Comparison of ENCODE assay signal across 29 cellular contexts in the genomic region with DNA sequence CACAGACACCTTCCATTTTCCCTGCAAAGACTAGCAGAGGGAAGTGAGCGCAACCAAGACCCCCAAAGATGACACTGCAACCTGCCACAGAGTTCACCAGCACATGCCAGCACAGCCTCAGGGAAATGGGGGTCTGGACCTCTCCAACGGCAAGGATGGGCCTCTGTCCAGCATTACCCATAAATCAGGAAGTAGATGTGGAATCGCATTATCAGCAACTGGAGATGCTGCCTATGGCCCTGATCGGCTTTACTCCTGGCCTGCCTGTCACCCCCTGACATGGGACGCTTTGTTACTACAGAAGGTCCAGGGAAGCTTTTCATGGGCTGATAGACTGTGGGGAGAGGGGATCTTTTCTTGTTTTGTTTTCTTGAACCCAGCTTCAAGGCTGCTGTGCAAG.
"Had no signal": no experiment of that assay in that cellular context is flagged by ENCODE, and none has a peak within 500 bp of the region (broad histone marks: within the 10 kb centered on the region; RNA-seq: fewer than 3 reads in every experiment).

No MANE protein-coding gene starts in this region.

- ATAC-seq: foreskin keratinocyte; gastroesophageal sphincter; heart right ventricle; left cardiac atrium; left lung; mucosa of descending colon; stimulated activated effector memory CD8-positive, alpha-beta T cell treated with anti-CD3 and anti-CD28 coated beads, Interleukin-12 subunit alpha, Interleukin-12 subunit beta, amount 100 ng/mL, for 72 hours had no signal

- H3K36me3 ChIP-seq: esophagus muscularis mucosa, gastroesophageal sphincter, heart right ventricle, left lung, right atrium auricular region, sigmoid colon, stomach, thyroid gland, vagina had no signal

- H3K9me3 Mint-ChIP-seq: mesothelial cell of epicardium; naive B cell; nephron progenitor cell; stimulated activated effector memory CD8-positive, alpha-beta T cell treated with anti-CD3 and anti-CD28 coated beads, Interleukin-12 subunit alpha, Interleukin-12 subunit beta, amount 100 ng/mL, for 72 hours had no signal

- H3K4me1 ChIP-seq: foreskin keratinocyte, parathyroid adenoma had no signal

- H3K9me3 ChIP-seq: esophagus muscularis mucosa, gastroesophageal sphincter, heart right ventricle, left lung, mucosa of descending colon, right atrium auricular region, sigmoid colon, stomach, thyroid gland, vagina had no signal

- H3K4me3 Mint-ChIP-seq: mesothelial cell of epicardium; nephron progenitor cell; stimulated activated effector memory CD8-positive, alpha-beta T cell treated with anti-CD3 and anti-CD28 coated beads, Interleukin-12 subunit alpha, Interleukin-12 subunit beta, amount 100 ng/mL, for 72 hours had no signal

- H3K27me3 ChIP-seq: right atrium auricular region, thyroid gland, vagina had no signal

- H3K27ac ChIP-seq: coronary artery, esophagus muscularis mucosa, foreskin keratinocyte, gastroesophageal sphincter, heart right ventricle, left lung, parathyroid adenoma, right atrium auricular region, sigmoid colon, stomach, thyroid gland, vagina had no signal

- FAIRE-seq: endothelial cell of umbilical vein, islet of Langerhans had no signal

- H3K4me3 ChIP-seq: coronary artery, esophagus muscularis mucosa, gastroesophageal sphincter, heart right ventricle, left lung, mucosa of descending colon, right atrium auricular region, sigmoid colon, stomach, thyroid gland, vagina had no signal

- H3K27ac Mint-ChIP-seq: mesothelial cell of epicardium; nephron progenitor cell; progenitor cell of endocrine pancreas; stimulated activated effector memory CD8-positive, alpha-beta T cell treated with anti-CD3 and anti-CD28 coated beads, Interleukin-12 subunit alpha, Interleukin-12 subunit beta, amount 100 ng/mL, for 72 hours had no signal

- DNase-seq: dermis blood vessel endothelial cell; effector memory CD4-positive, alpha-beta T cell; foreskin keratinocyte; heart right ventricle; hippocampal formation; left cardiac atrium; left lung; mesenchymal stem cell; mucosa of descending colon; naive B cell; nephron progenitor cell; sigmoid colon; stimulated activated CD4-positive, alpha-beta T cell treated with anti-CD3 and anti-CD28 coated beads, Interleukin-2, amount 100 ng/mL, for 24 hours; stimulated activated CD4-positive, alpha-beta T cell treated with anti-CD3 and anti-CD28 coated beads, Interleukin-4, amount 100 ng/mL, for 24 hours; stimulated activated naive CD4-positive, alpha-beta T cell treated with Interleukin-2 at 50 U/mL for 16 hours; stomach; thyroid gland; trophoblast cell had no signal

- H3K36me3 Mint-ChIP-seq: mesothelial cell of epicardium; stimulated activated effector memory CD8-positive, alpha-beta T cell treated with anti-CD3 and anti-CD28 coated beads, Interleukin-12 subunit alpha, Interleukin-12 subunit beta, amount 100 ng/mL, for 72 hours had no signal
